In the genomic region with DNA sequence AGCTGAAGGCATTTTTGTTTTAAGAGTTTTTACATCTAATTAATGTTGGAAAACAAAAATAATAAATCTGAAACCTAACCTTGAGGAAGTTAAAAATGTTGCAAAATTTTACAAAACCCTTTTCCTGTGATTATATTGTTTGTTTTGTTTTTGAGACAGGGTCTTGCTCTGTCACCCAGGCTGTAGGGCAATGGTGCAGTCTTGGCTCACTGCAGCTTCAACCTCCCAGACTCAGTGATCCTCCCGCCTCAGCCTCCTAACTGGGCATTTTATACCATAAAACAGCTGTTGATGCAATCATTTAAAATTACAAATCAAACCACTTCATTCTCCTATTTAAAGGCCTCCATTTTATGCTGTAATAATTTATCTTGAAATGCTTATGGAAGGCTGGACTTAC, we compare ENCODE assay signal across 1 cellular context.
TF ChIP-seq lines count a peak whose summit lies in the region.

No MANE protein-coding gene starts in this region.

TF ChIP-seq in SK-N-SH, 30 proteins besides CTCF, POLR2A, EP300 and RAD21 (continued from another document):
- no peak for TF ChIP-seq REST (IDR thresholded peaks at IDR 0.05; ENCODE audit: low read depth, low read length)
- no peak for TF ChIP-seq TAF1 (IDR thresholded peaks at IDR 0.05; ENCODE audit: borderline replicate concordance, low read depth, low read length)
- TF ChIP-seq TEAD4 (IDR thresholded peaks at IDR 0.05; ENCODE audit: borderline replicate concordance, insufficient read depth), result no peak
- TF ChIP-seq, protein P1, sequence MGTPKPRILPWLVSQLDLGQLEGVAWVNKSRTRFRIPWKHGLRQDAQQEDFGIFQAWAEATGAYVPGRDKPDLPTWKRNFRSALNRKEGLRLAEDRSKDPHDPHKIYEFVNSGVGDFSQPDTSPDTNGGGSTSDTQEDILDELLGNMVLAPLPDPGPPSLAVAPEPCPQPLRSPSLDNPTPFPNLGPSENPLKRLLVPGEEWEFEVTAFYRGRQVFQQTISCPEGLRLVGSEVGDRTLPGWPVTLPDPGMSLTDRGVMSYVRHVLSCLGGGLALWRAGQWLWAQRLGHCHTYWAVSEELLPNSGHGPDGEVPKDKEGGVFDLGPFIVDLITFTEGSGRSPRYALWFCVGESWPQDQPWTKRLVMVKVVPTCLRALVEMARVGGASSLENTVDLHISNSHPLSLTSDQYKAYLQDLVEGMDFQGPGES (IDR thresholded peaks at IDR 0.05; ENCODE audit: low read depth, low read length), result no peak
- TF ChIP-seq GABPA (IDR thresholded peaks at IDR 0.05; ENCODE audit: low read depth), result no peak
- TF ChIP-seq JUND (IDR thresholded peaks at IDR 0.05), result no peak
- TF ChIP-seq, protein P2, sequence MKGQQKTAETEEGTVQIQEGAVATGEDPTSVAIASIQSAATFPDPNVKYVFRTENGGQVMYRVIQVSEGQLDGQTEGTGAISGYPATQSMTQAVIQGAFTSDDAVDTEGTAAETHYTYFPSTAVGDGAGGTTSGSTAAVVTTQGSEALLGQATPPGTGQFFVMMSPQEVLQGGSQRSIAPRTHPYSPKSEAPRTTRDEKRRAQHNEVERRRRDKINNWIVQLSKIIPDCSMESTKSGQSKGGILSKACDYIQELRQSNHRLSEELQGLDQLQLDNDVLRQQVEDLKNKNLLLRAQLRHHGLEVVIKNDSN (IDR thresholded peaks at IDR 0.05; ENCODE audit: borderline replicate concordance, low read depth), result no peak
- TF ChIP-seq CHD2 (IDR thresholded peaks at IDR 0.05; ENCODE audit: low read length, partially characterized antibody), result no peak
- no peak for TF ChIP-seq NRF1 (IDR thresholded peaks at IDR 0.05; ENCODE audit: low read depth, low read length)
- no peak for TF ChIP-seq SMC3 (IDR thresholded peaks at IDR 0.05; ENCODE audit: low read depth, low read length)
- TF ChIP-seq SIN3A (IDR thresholded peaks at IDR 0.05; ENCODE audit: borderline replicate concordance, low read depth, low read length), result no peak
- TF ChIP-seq FOSL2 (IDR thresholded peaks at IDR 0.05; ENCODE audit: borderline replicate concordance, low read depth), result no peak
